In the genomic region with DNA sequence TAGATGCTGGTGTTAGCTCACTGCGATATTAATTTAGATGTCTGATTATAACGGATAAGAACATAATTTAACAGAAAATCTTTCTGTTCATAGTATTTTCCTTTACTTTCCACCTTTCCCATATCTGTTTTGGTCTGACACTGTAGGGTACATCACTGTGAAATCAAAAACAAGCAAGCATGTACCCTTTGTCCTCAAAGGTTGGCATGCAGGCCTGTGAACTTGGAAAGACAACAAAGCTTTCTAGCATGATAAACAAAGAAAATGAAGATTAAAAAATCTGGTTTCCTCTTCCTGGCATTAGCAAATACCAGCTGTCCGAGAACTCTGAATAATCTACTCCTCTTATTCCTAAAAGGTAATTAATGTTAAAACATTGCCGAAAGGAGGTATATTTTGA, we compare ENCODE assay signal across 30 cellular contexts.
"Had no signal": no experiment of that assay in that cellular context is flagged by ENCODE, and none has a peak within 500 bp of the region (broad histone marks: within the 10 kb centered on the region; RNA-seq: fewer than 3 reads in every experiment).

No MANE protein-coding gene starts in this region.

- H2AFZ ChIP-seq: neural progenitor cell, parathyroid adenoma had no signal

- DNase-seq: cerebellar nuclear complex; cortex of kidney; effector CD8-positive, alpha-beta T cell; endodermal cell; foreskin keratinocyte; glutamatergic neuron; hypothalamus; mammary epithelial cell; mesendoderm; midbrain; naive thymus-derived CD4-positive, alpha-beta T cell; sigmoid colon; spleen; stimulated activated CD4-positive, alpha-beta T cell treated with anti-CD3 and anti-CD28 coated beads, Interleukin-4, amount 100 ng/mL, for 4 hours; stimulated activated naive CD8-positive, alpha-beta T cell treated with anti-CD3 and anti-CD28 coated beads, Interleukin-15, Interleukin-2, amounts not matched to agents 100 U/mL and 50 U/mL, for 24 hours; substantia nigra; testis; tibial artery; upper lobe of left lung had no signal

- H3K27me3 ChIP-seq: esophagus muscularis mucosa, foreskin keratinocyte, gastroesophageal sphincter, right atrium auricular region, sigmoid colon, spleen, testis, tibial artery, upper lobe of left lung had no signal

- H3K9me3 ChIP-seq: esophagus muscularis mucosa, gastroesophageal sphincter, right atrium auricular region, sigmoid colon, spleen, testis, tibial artery, upper lobe of left lung had no signal

- ATAC-seq: foreskin keratinocyte; gastroesophageal sphincter; naive thymus-derived CD4-positive, alpha-beta T cell; stimulated activated memory B cell treated with anti-CD40 and anti-IgM and Interleukin-4, amounts not matched to agents 10 μg/mL and 1 μg/mL and 100 μg/mL, for 72 hours; stimulated activated naive CD8-positive, alpha-beta T cell treated with anti-CD3 and anti-CD28 coated beads, Interleukin-15, Interleukin-2, amounts not matched to agents 100 U/mL and 50 U/mL, for 24 hours had no signal

- H3K4me3 Mint-ChIP-seq: endodermal cell; naive thymus-derived CD4-positive, alpha-beta T cell; nephron; neural progenitor cell; stimulated activated memory B cell treated with anti-CD40 and anti-IgM and Interleukin-4, amounts not matched to agents 10 μg/mL and 1 μg/mL and 100 μg/mL, for 72 hours had no signal

- FAIRE-seq: keratinocyte, urothelium cell line had no signal

- H3K9me3 Mint-ChIP-seq: endodermal cell; nephron; neural progenitor cell; stimulated activated memory B cell treated with anti-CD40 and anti-IgM and Interleukin-4, amounts not matched to agents 10 μg/mL and 1 μg/mL and 100 μg/mL, for 72 hours had no signal

- H3K36me3 Mint-ChIP-seq: neural progenitor cell; stimulated activated memory B cell treated with anti-CD40 and anti-IgM and Interleukin-4, amounts not matched to agents 10 μg/mL and 1 μg/mL and 100 μg/mL, for 72 hours had no signal

- H3K27ac Mint-ChIP-seq: endodermal cell; naive thymus-derived CD4-positive, alpha-beta T cell; nephron; neural progenitor cell; progenitor cell of endocrine pancreas; stimulated activated memory B cell treated with anti-CD40 and anti-IgM and Interleukin-4, amounts not matched to agents 10 μg/mL and 1 μg/mL and 100 μg/mL, for 72 hours had no signal

- H3K27me3 Mint-ChIP-seq: progenitor cell of endocrine pancreas had no signal

- H3K27ac ChIP-seq: esophagus muscularis mucosa, foreskin keratinocyte, gastroesophageal sphincter, neural progenitor cell, parathyroid adenoma, right atrium auricular region, sigmoid colon, skin epidermis, spleen, testis, tibial artery, upper lobe of left lung had no signal

- H3K4me2 ChIP-seq: neural progenitor cell had no signal

- H3K4me1 Mint-ChIP-seq: naive thymus-derived CD4-positive, alpha-beta T cell; stimulated activated memory B cell treated with anti-CD40 and anti-IgM and Interleukin-4, amounts not matched to agents 10 μg/mL and 1 μg/mL and 100 μg/mL, for 72 hours had no signal

- H3K79me2 ChIP-seq: parathyroid adenoma had no signal

- H3K36me3 ChIP-seq: neural progenitor cell, sigmoid colon had no signal

- H3K4me3 ChIP-seq: esophagus muscularis mucosa, gastroesophageal sphincter, neural progenitor cell, right atrium auricular region, sigmoid colon, skin epidermis, spleen, testis, tibial artery, upper lobe of left lung had no signal

- H3K4me1 ChIP-seq: esophagus muscularis mucosa, gastroesophageal sphincter, parathyroid adenoma, sigmoid colon, spleen, testis, tibial artery had no signal

- H3K9ac ChIP-seq: neural progenitor cell, parathyroid adenoma had no signal
